Comparison of ENCODE assay signal across 15 cellular contexts in the genomic region with DNA sequence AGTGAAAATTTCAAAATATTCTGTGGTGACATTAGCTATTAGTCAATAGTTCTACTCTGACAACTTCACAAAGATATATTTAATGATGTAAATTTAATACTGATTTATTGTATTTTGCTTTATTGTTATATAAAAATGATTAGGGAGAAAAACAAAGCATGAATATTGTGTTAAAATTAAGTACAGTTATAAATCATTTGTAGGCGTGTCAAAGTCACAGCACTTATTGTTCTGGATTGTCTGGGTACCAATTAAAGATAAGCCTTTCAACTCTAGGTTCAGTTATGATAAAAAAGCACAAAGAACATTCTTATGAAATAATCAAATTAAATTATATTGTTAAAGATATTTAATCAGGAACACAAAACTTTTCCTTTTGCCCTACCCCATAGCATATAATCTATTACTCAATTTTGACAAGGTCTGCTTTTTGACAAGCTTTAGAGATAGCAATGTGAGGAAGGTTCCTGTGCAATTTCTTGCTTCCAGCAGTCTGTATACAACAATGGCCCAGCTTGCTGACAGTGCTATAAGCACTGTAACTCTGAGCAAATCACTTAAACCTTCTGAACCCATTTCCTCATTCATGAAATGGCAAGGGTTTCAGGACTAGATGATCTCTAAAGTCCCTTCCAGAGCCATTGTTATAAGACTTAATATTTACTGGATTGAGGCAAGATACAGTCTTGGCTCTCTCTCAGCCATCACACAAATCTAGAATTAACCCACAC.
DNase-seq lines count a peak whose midpoint lies in the region; ATAC-seq and TF ChIP-seq lines count a peak whose summit lies in the region.
"Had no signal": no experiment of that assay in that cellular context is flagged by ENCODE, and none has a peak within 500 bp of the region (broad histone marks: within the 10 kb centered on the region; RNA-seq: fewer than 3 reads in every experiment).

No MANE protein-coding gene starts in this region.

- H3K27me3 Mint-ChIP-seq in endodermal cell (ENCODE audit: insufficient read depth), result no peaks in the 10 kb centered on the region
- H3K27me3 Mint-ChIP-seq in mesothelial cell of epicardium (ENCODE audit: low read depth), result no peaks in the 10 kb centered on the region
- H3K27me3 Mint-ChIP-seq: CD4-positive, alpha-beta memory T cell had no signal

- no peak for ATAC-seq in body of pancreas
- ATAC-seq: GM12878, HCT116 had no signal

- H4K20me1 ChIP-seq in Karpas-422 (ENCODE audit: insufficient read depth, low read depth, low read length), result no peaks in the 10 kb centered on the region

- TF ChIP-seq POLR2A in body of pancreas (IDR thresholded peaks at IDR 0.05), result no peak

- no peak overlapping the region for H3K4me2 ChIP-seq in Karpas-422 (ENCODE audit: low read depth, low read length, poor library complexity, severe bottlenecking)

- H3K27me3 ChIP-seq in left ventricle myocardium inferior (ENCODE audit: low read depth) (no peaks in the 10 kb centered on the region), right atrium auricular region (no peaks in the 10 kb centered on the region), endodermal cell (ENCODE audit: control insufficient read depth, insufficient read depth, low read length, poor library complexity, severe bottlenecking) (no peaks in the 10 kb centered on the region), body of pancreas (no peaks in the 10 kb centered on the region), Karpas-422 (ENCODE audit: low read length) (no peaks in the 10 kb centered on the region)
- H3K27me3 ChIP-seq: BE2C had no signal

- H3K27ac ChIP-seq in left ventricle myocardium inferior (replicated peaks) (peak overlapping the region; percentile 4), right atrium auricular region (no peak overlapping the region), endodermal cell (ENCODE audit: low read depth, low read length) (peak overlapping the region; percentile 20), body of pancreas (no peak overlapping the region), Karpas-422 (ENCODE audit: low read length) (no peak overlapping the region)
- H3K27ac ChIP-seq: C4-2B had no signal

- no peaks in the 10 kb centered on the region for H3K9me2 ChIP-seq in Karpas-422 (replicated peaks; ENCODE audit: insufficient read depth, low read length)

- H3K9me3 ChIP-seq in left ventricle myocardium inferior (replicated peaks) (peaks cover 4% of the 10 kb centered on the region), right atrium auricular region (peaks cover 0 to 9% of the 10 kb centered on the region in 2 donors), endodermal cell (ENCODE audit: control insufficient read depth, low read length) (no peaks in the 10 kb centered on the region), body of pancreas (no peaks in the 10 kb centered on the region), Karpas-422 (ENCODE audit: low read length) (peaks cover 4% of the 10 kb centered on the region; the same call in 1 of the 2 replicates)
- H3K9me3 ChIP-seq: BE2C had no signal

- H3K9me3 Mint-ChIP-seq in endodermal cell, result peaks cover 2% of the 10 kb centered on the region
- peaks cover 4% of the 10 kb centered on the region for H3K9me3 Mint-ChIP-seq in mesothelial cell of epicardium

- H3K79me2 ChIP-seq in Karpas-422 (ENCODE audit: low read length), result no peaks in the 10 kb centered on the region

- no peak for DNase-seq in left ventricle myocardium inferior
- DNase-seq in right atrium auricular region (ENCODE audit: low spot score), result no peak
- DNase-seq in NCI-H1417 (lab: John Stamatoyannopoulos, UW), result peak in 2 of 3 experiments; percentile 25 to 77
- DNase-seq in endodermal cell, result no peak
- DNase-seq in mesothelial cell of epicardium (ENCODE audit: low spot score in 2 of 2, unreplicated experiment in 2 of 2), result no peak
- no peak for DNase-seq in body of pancreas
- no peak for DNase-seq in Karpas-422
- no peak for DNase-seq in activated naive CD4-positive, alpha-beta T cell treated with anti-CD3 and anti-CD28 coated beads, Interleukin-2, amount 50 U/mL, for 16 hours
- DNase-seq: ACHN; BE2C; CD4-positive, alpha-beta memory T cell; DMS79 had no signal

- H3K4me1 ChIP-seq in left ventricle myocardium inferior (peaks cover 6% of the 10 kb centered on the region), right atrium auricular region (no peaks in the 10 kb centered on the region), endodermal cell (ENCODE audit: control insufficient read depth, insufficient read depth, low read length) (no peaks in the 10 kb centered on the region), body of pancreas (no peaks in the 10 kb centered on the region), Karpas-422 (ENCODE audit: low read length) (no peaks in the 10 kb centered on the region)

- H2AFZ ChIP-seq in Karpas-422 (ENCODE audit: low read length), result no peak overlapping the region

- TF ChIP-seq CTCF in left ventricle myocardium inferior (IDR thresholded peaks at IDR 0.05; ENCODE audit: borderline replicate concordance), result no peak
- no peak for TF ChIP-seq CTCF in right atrium auricular region (IDR thresholded peaks at IDR 0.05)
- no peak for TF ChIP-seq CTCF in endodermal cell (conservative IDR thresholded peaks at IDR 0.05)
- TF ChIP-seq CTCF in mesothelial cell of epicardium (IDR thresholded peaks at IDR 0.05; ENCODE audit: unreplicated experiment), result no peak
- no peak for TF ChIP-seq CTCF in body of pancreas (IDR thresholded peaks at IDR 0.05)

- H3K4me1 Mint-ChIP-seq in endodermal cell, result peaks cover 21% of the 10 kb centered on the region
- peaks cover 24% of the 10 kb centered on the region for H3K4me1 Mint-ChIP-seq in mesothelial cell of epicardium
- H3K4me1 Mint-ChIP-seq: CD4-positive, alpha-beta memory T cell had no signal

- H3K27ac Mint-ChIP-seq in endodermal cell (no peak overlapping the region), mesothelial cell of epicardium (peak overlapping the region; percentile 15)
- H3K27ac Mint-ChIP-seq: CD4-positive, alpha-beta memory T cell had no signal

- H3K36me3 Mint-ChIP-seq in endodermal cell (ENCODE audit: low read depth) (no peaks in the 10 kb centered on the region), mesothelial cell of epicardium (no peaks in the 10 kb centered on the region)
- H3K36me3 Mint-ChIP-seq: CD4-positive, alpha-beta memory T cell had no signal

- H3K4me3 Mint-ChIP-seq in endodermal cell, result no peak overlapping the region
- no peak overlapping the region for H3K4me3 Mint-ChIP-seq in mesothelial cell of epicardium
- H3K4me3 Mint-ChIP-seq: CD4-positive, alpha-beta memory T cell had no signal

- H3K36me3 ChIP-seq in left ventricle myocardium inferior (no peaks in the 10 kb centered on the region), right atrium auricular region (no peaks in the 10 kb centered on the region), endodermal cell (ENCODE audit: control insufficient read depth, insufficient read depth, low read length) (no peaks in the 10 kb centered on the region), body of pancreas (replicated peaks in 1 of 2; ENCODE audit: insufficient read depth in 1 of 2, low read depth in 2 of 2) (no peaks in the 10 kb centered on the region), Karpas-422 (ENCODE audit: insufficient read depth, low read length) (no peaks in the 10 kb centered on the region)
- H3K36me3 ChIP-seq: BE2C had no signal

- H3K4me3 ChIP-seq in left ventricle myocardium inferior (no peak overlapping the region), right atrium auricular region (no peak overlapping the region), endodermal cell (ENCODE audit: low read length) (no peak overlapping the region), body of pancreas (no peak overlapping the region), Karpas-422 (ENCODE audit: low read length) (no peak overlapping the region)
- H3K4me3 ChIP-seq: GM12878 had no signal

- H3K9ac ChIP-seq in endodermal cell (ENCODE audit: extremely low read depth, low read length, poor library complexity, severe bottlenecking) (no peak overlapping the region), Karpas-422 (ENCODE audit: low read length) (no peak overlapping the region)

- 82% methylated on average over 1 of the region's 1 CpG; no CpG with 5 or more reads in 1 of the 2 experiments for WGBS in endodermal cell (ENCODE audit: insufficient coverage in 1 of 2, insufficient read length in 1 of 2), 2 experiments
- 60% methylated on average over 1 of the region's 1 CpG for WGBS in body of pancreas, 2 donors

- intact Hi-C loops in left ventricle myocardium inferior (cut with micrococcal nuclease) (loop anchor here (10.0 kb wide), 1 partner anchor 237 kb away; no protein-coding TSS in a partner anchor), body of pancreas (cut with DNase I) (no loop called here)

Comparison
In these comparisons a context has a peak if more than half of its experiments do, and no peak if none do; other contexts are left out.
1. H3K27ac ChIP-seq: peak in left ventricle myocardium inferior (single experiment) and endodermal cell (single experiment); none in right atrium auricular region (0 of 2), body of pancreas (0 of 4) and Karpas-422 (single experiment).
2. DNase-seq: peak in NCI-H1417 (2 of 3); none in left ventricle myocardium inferior (single experiment), right atrium auricular region (single experiment), endodermal cell (single experiment), mesothelial cell of epicardium (0 of 2), body of pancreas (0 of 4), Karpas-422 (single experiment) and activated naive CD4-positive, alpha-beta T cell treated with anti-CD3 and anti-CD28 coated beads, Interleukin-2, amount 50 U/mL, for 16 hours (single experiment).